In the genomic region with DNA sequence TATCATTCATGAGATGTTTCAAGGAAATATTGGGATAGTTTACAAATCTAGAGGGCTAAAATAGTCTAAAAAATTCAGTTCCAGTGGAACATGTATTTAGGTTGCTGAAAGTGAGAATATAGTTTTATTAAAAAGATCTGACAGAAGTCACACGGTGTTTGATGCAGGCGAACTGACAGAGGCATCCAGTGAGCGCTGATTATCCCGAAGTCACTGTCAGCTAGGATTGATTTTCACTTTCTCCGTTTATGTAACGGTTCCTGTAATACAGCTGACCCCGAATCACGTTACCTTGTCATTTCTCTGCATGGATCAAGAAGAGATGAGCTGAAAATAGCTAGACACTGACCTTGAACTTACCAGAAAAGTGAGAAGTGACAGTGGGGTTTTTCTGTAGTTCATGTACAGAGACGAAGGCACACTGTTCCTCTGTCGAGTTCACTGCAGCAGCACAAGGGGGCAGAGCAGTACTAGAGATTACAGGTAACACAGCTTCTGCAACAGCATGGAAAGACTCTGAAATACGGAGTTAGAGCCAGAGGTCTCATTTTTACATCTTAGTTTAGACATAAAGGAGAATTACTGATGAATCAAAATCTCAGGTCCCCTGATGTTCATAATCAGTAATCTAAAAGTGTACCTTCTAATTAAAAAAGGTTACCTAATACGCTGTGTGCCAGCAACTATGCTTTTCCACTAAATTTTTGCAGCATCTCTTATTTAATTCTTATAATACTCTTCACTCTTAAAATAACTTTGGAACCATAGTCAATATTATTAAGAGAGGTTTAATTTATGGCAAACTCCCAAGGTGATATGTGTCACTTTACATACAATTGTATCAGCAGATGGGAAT, we compare ENCODE assay signal across 8 cellular contexts. TPM values are rescaled to one million over a fixed set of nuclear protein-coding genes. Genes with fewer than 3 reads are reported as not detected.
DNase-seq lines count a peak whose midpoint lies in the region; ATAC-seq and TF ChIP-seq lines count a peak whose summit lies in the region.

No MANE protein-coding gene starts in this region.

- no peaks in the 10 kb centered on the region for H3K9me2 ChIP-seq in OCI-LY1 (ENCODE audit: low read depth, low read length)

- peak; percentile 91 for TF ChIP-seq CTCF in OCI-LY1 (IDR thresholded peaks at IDR 0.05; ENCODE audit: low read length)

- peak overlapping the region; percentile 41 for H3K4me3 ChIP-seq in OCI-LY1 (ENCODE audit: low read depth, low read length, poor library complexity, severe bottlenecking)

- H3F3A ChIP-seq in OCI-LY1 (ENCODE audit: insufficient read depth, low read length): no peaks in the 10 kb centered on the region

- DNase-seq in COR-L47 (lab: John Stamatoyannopoulos, UW) (peak; percentile 76), globus pallidus (ENCODE audit: low spot score) (peak; percentile 15), sciatic nerve (ENCODE audit: low spot score) (peak; percentile 60), SKM-1 (lab: John Stamatoyannopoulos, UW; ENCODE audit: unreplicated experiment) (no peak)
- peak; percentile 39 for DNase-seq in activated effector memory CD4-positive, alpha-beta T cell treated with Interleukin-2 at 50 U/mL for 16 hours

- H3K4me2 ChIP-seq in OCI-LY1 (ENCODE audit: low read length): peak overlapping the region; percentile 78

- H3K27me3 ChIP-seq in OCI-LY1 (ENCODE audit: insufficient read depth, low read length): no peaks in the 10 kb centered on the region

- intact Hi-C loops in sciatic nerve (cut with DNase I): no loop called here

- H3K27ac ChIP-seq in OCI-LY1 (ENCODE audit: low read depth, low read length, poor library complexity, severe bottlenecking): peak overlapping the region; percentile 56

- peak overlapping the region; percentile 32; the same call in 1 of the 2 replicates for H3K9ac ChIP-seq in OCI-LY1 (ENCODE audit: low read length)

- H4K20me1 ChIP-seq in OCI-LY1 (ENCODE audit: insufficient read depth, low read length): no peaks in the 10 kb centered on the region

- H3K36me3 ChIP-seq in OCI-LY1 (ENCODE audit: insufficient read depth, low read length): peaks cover 42% of the 10 kb centered on the region

- no peak overlapping the region for H2AFZ ChIP-seq in OCI-LY1 (ENCODE audit: low read length)

- peaks cover 64% of the 10 kb centered on the region for H3K79me2 ChIP-seq in OCI-LY1 (ENCODE audit: insufficient read depth, low read length)

- peaks cover 55% of the 10 kb centered on the region for H3K4me1 ChIP-seq in OCI-LY1 (ENCODE audit: insufficient read depth, low read length, severe bottlenecking)

- no peaks in the 10 kb centered on the region for H3K9me3 ChIP-seq in OCI-LY1 (ENCODE audit: low read length)

- ATAC-seq in GM19324 (IDR thresholded peaks at IDR 0.05; ENCODE audit: low FRiP score, unreplicated experiment): peak; percentile 87
- peak; percentile 89 for ATAC-seq in HG03354 (IDR thresholded peaks at IDR 0.05; ENCODE audit: poor library complexity, severe bottlenecking, unreplicated experiment)
- peak; percentile 81 for ATAC-seq in sciatic nerve

RNA-seq across cellular contexts. Expression of gene ARHGAP15, which starts 33.0 kb away (rescaled TPM):
- 119 TPM for total RNA-seq in sciatic nerve
